11 cellular contexts compared by ENCODE assay signal in the genomic region with DNA sequence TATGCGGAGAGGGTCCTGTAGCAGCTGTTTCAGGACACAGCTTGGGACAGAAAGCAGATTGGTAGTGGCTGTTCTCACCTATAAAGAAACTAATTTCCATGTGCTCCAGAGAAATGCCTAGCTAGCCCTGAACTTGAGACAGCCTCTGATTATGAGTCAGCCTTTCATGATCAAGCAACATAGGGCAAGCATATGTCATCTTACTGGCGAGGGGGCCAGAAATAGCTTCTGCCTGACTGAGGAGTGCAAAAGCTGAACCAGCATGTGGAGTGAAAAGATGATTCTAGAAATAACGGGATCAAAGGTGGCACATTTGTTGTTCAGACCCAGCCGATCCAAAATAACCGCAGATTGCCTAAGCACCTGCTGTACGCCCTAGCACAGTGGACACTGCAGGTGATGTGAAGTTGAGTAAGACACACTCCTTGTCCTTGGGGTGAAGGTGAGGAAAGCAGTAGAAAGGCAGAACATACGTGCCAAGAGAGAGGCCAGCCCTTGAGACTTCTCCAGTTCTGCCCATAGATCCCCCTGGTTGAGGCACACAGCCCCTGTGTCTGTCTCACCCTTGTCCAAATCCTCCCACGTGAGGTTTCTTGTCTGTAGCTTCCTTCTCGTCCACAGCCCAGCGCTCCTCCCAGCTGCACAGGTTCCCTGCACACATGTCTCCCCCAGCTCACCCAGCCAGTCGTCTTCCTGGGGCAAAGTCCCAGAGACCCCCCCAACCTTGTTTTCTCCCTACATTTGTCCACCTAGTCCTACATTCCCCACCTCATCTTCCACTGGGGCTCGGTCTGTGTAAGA. TPM values are rescaled to one million over a fixed set of nuclear protein-coding genes. Genes with fewer than 3 reads are reported as not detected.
DNase-seq lines count a peak whose midpoint lies in the region; ATAC-seq and TF ChIP-seq lines count a peak whose summit lies in the region.
"Had no signal": no experiment of that assay in that cellular context is flagged by ENCODE, and none has a peak within 500 bp of the region (broad histone marks: within the 10 kb centered on the region; RNA-seq: fewer than 3 reads in every experiment).

No MANE protein-coding gene starts in this region.

- POLR2A ChIA-PET in Panc1 (lab: Charles Lee), result no interaction called here

- intact Hi-C loops in Panc1 (cut with micrococcal nuclease; ENCODE audit: unreplicated experiment), result no loop called here

- no peak overlapping the region for H3K4me3 ChIP-seq in Panc1 (ENCODE audit: low read depth in 2 of 2, low read length in 2 of 2)
- no peak overlapping the region for H3K4me3 ChIP-seq in fibroblast of pulmonary artery (replicated peaks; ENCODE audit: low read depth, low read length)
- H3K4me3 ChIP-seq: testis had no signal

- CTCF ChIA-PET in Panc1 (lab: Charles Lee), result no interaction called here

- H3K27me3 Mint-ChIP-seq in osteocyte (ENCODE audit: unreplicated experiment), result no peaks in the 10 kb centered on the region

- no peak overlapping the region for H3K4me3 Mint-ChIP-seq in osteocyte (ENCODE audit: unreplicated experiment)

- DNase-seq in AG20443 (ENCODE audit: low spot score) (peak; percentile 83), Panc1 (ENCODE audit: low read depth, low spot score) (peak; percentile 42), fibroblast of pulmonary artery (ENCODE audit: low read depth) (peak; percentile 64), NCI-H2196 (lab: John Stamatoyannopoulos, UW; ENCODE audit: unreplicated experiment) (no peak), NCI-H1092 (lab: John Stamatoyannopoulos, UW) (no peak), osteocyte (ENCODE audit: extremely low spot score, unreplicated experiment) (no peak)
- DNase-seq: central memory CD4-positive, alpha-beta T cell; NCI-H1417 treated with DMSO at 0.1 percent for 48 hours; testis had no signal

- H3K36me3 Mint-ChIP-seq in osteocyte (ENCODE audit: unreplicated experiment), result no peaks in the 10 kb centered on the region

- H3K9me3 Mint-ChIP-seq in osteocyte (ENCODE audit: unreplicated experiment), result no peaks in the 10 kb centered on the region

- BruUV-seq in Panc1 (replicated peaks; lab: Mats Ljungman, UMichigan), result no TSS peak

- H3K27ac Mint-ChIP-seq in osteocyte (ENCODE audit: unreplicated experiment), result no peak overlapping the region

- peaks cover 35% of the 10 kb centered on the region for H3K4me1 Mint-ChIP-seq in osteocyte (ENCODE audit: unreplicated experiment)

- in situ Hi-C loops in Panc1 (cut with HindIII; ENCODE audit: low pct_unique_long_range_greater_than_20kb, low sequenced_read_pairs), result no loop called here

- no peaks in the 10 kb centered on the region for H3K9me3 ChIP-seq in Panc1 (ENCODE audit: control insufficient read depth, insufficient read depth, low read depth, low read length)
- H3K9me3 ChIP-seq: testis had no signal

- peaks cover 11% of the 10 kb centered on the region for H3K4me1 ChIP-seq in Panc1 (ENCODE audit: control insufficient read depth, insufficient read depth, low read length)

- H3K27me3 ChIP-seq in Panc1 (ENCODE audit: control insufficient read depth, insufficient read depth, low read length), result no peaks in the 10 kb centered on the region
- H3K27me3 ChIP-seq: testis had no signal

- peak; percentile 33 for ATAC-seq in GM19351 (IDR thresholded peaks at IDR 0.05; ENCODE audit: unreplicated experiment)
- ATAC-seq in Panc1, result no peak
- no peak for ATAC-seq in GM18867 (IDR thresholded peaks at IDR 0.05; ENCODE audit: unreplicated experiment)

- TF ChIP-seq CTCF in Panc1 (IDR thresholded peaks at IDR 0.05) (no peak), fibroblast of pulmonary artery (IDR thresholded peaks at IDR 0.05; ENCODE audit: low read length, missing control alignments) (no peak), osteocyte (IDR thresholded peaks at IDR 0.05) (no peak)

- H3K36me3 ChIP-seq in Panc1 (ENCODE audit: control insufficient read depth, insufficient read depth, low read length), result no peaks in the 10 kb centered on the region

- no peak overlapping the region for H3K27ac ChIP-seq in Panc1 (ENCODE audit: low read length)
- H3K27ac ChIP-seq: testis had no signal

RNA-seq across cellular contexts. Expression of a gene that starts 2.7 kb away (rescaled TPM):
- total RNA-seq in Panc1 (2021; ENCODE audit: unreplicated experiment), result 95.4 TPM
- 89.8 TPM for polyA plus RNA-seq in Panc1 (2012; ENCODE audit: insufficient read length)
- total RNA-seq in osteocyte, result 37.4 and 41.8 TPM in 2 replicates

RNA-seq across cellular contexts. Expression of a gene that starts 18.1 kb away (rescaled TPM):
- total RNA-seq in Panc1 (2021; ENCODE audit: unreplicated experiment), result 60.1 TPM
- 37.3 TPM for polyA plus RNA-seq in Panc1 (2012; ENCODE audit: insufficient read length)
- 47.7 and 48.0 TPM in 2 replicates for total RNA-seq in osteocyte

RNA-seq across cellular contexts. Expression of a gene that starts 38.1 kb away (rescaled TPM):
- 107 TPM for total RNA-seq in Panc1 (2021; ENCODE audit: unreplicated experiment)
- 53.8 TPM for polyA plus RNA-seq in Panc1 (2012; ENCODE audit: insufficient read length)
- 80.7 and 86.6 TPM in 2 replicates for total RNA-seq in osteocyte

Comparison
In these comparisons a context has a peak if more than half of its experiments do, and no peak if none do; other contexts are left out.
1. DNase-seq: peak in AG20443 (single experiment), Panc1 (single experiment) and fibroblast of pulmonary artery (single experiment); none in NCI-H2196 (single experiment), NCI-H1092 (single experiment) and osteocyte (single experiment).